1 cellular context compared by ENCODE assay signal in genomic region chr11:69498614-69499175, GRCh38.
A peak's percentile ranks its signal among the peaks of the same experiment; 100 is the strongest.
TF ChIP-seq lines count a peak whose summit lies in the region.

No MANE protein-coding gene starts in this region.

TF ChIP-seq in K562, 482 proteins besides CTCF, POLR2A, EP300 and RAD21 (continued from another document):
- TF ChIP-seq TFAP4 (CRISPR knock-in tag; IDR thresholded peaks at IDR 0.05; ENCODE audit: borderline replicate concordance) = no peak
- 0 out of 2 replicates have a peak, but pooled peaks have one; percentile 37 for TF ChIP-seq ZEB2 (IDR thresholded peaks at IDR 0.05)
TF ChIP-seq in K562: peak in this region for 1.
